Comparison of ENCODE assay signal across 22 cellular contexts in genomic region chr10:67676208-67676825, GRCh38. TPM values are rescaled to one million over a fixed set of nuclear protein-coding genes. Genes with fewer than 3 reads are reported as not detected.
"Had no signal": no experiment of that assay in that cellular context is flagged by ENCODE, and none has a peak within 500 bp of the region (broad histone marks: within the 10 kb centered on the region; RNA-seq: fewer than 3 reads in every experiment).

No MANE protein-coding gene starts in this region.

- ATAC-seq: left ventricle myocardium superior; lower lobe of right lung; natural killer cell treated with Interleukin-12 subunit alpha and Interleukin-12 subunit beta and Interleukin-15 and Interleukin-18, amount 100 ng/mL, for 72 hours; stimulated activated memory B cell treated with anti-CD40 and anti-IgM and Interleukin-4, amounts not matched to agents 10 μg/mL and 1 μg/mL and 100 μg/mL, for 72 hours; stimulated activated naive CD8-positive, alpha-beta T cell treated with anti-CD3 and anti-CD28 coated beads, Interleukin-15, Interleukin-2, amounts not matched to agents 100 U/mL and 50 U/mL, for 24 hours had no signal

- H3K4me3 ChIP-seq: colonic mucosa, esophagus muscularis mucosa, lower lobe of right lung, neural progenitor cell, prostate gland, right atrium auricular region, sigmoid colon, suprapubic skin, vagina had no signal

- DNase-seq: colonic mucosa; effector memory CD4-positive, alpha-beta T cell; foreskin melanocyte; left ventricle myocardium superior; lower lobe of right lung; sigmoid colon; stimulated activated CD4-positive, alpha-beta T cell treated with anti-CD3 and anti-CD28 coated beads, Interleukin-2, amount 100 ng/mL, for 24 hours; stimulated activated CD4-positive, alpha-beta T cell treated with anti-CD3 and anti-CD28 coated beads, Interleukin-4, amount 100 ng/mL, for 4 hours; stimulated activated naive CD8-positive, alpha-beta T cell treated with anti-CD3 and anti-CD28 coated beads, Interleukin-15, Interleukin-2, amounts not matched to agents 100 U/mL and 50 U/mL, for 24 hours; trophoblast cell had no signal

- H3K36me3 ChIP-seq: colonic mucosa, esophagus muscularis mucosa, lower lobe of right lung, neural progenitor cell, prostate gland, right atrium auricular region, sigmoid colon, suprapubic skin, vagina had no signal

- H3K4me1 ChIP-seq: colonic mucosa, esophagus muscularis mucosa, lower lobe of right lung, parathyroid adenoma, prostate gland, right atrium auricular region, sigmoid colon, suprapubic skin, vagina had no signal

- H3K27ac ChIP-seq: colonic mucosa, esophagus muscularis mucosa, lower lobe of right lung, neural progenitor cell, parathyroid adenoma, prostate gland, right atrium auricular region, sigmoid colon, suprapubic skin, vagina had no signal

- H3K9me3 ChIP-seq: colonic mucosa, esophagus muscularis mucosa, lower lobe of right lung, prostate gland, right atrium auricular region, sigmoid colon, suprapubic skin, vagina had no signal

- H3K27me3 ChIP-seq: colonic mucosa, esophagus muscularis mucosa, neural progenitor cell, right atrium auricular region, sigmoid colon, suprapubic skin, vagina had no signal

- FAIRE-seq: endothelial cell of umbilical vein, keratinocyte had no signal

RNA-seq across cellular contexts. Expression of gene CTNNA3, which starts 19.7 kb away (rescaled TPM):
- total RNA-seq: endothelial cell of umbilical vein; lower lobe of right lung; natural killer cell treated with Interleukin-12 subunit alpha and Interleukin-12 subunit beta and Interleukin-15 and Interleukin-18, amount 100 ng/mL, for 72 hours; osteoblast had no signal
- polyA plus RNA-seq: endothelial cell of umbilical vein had no signal
